21 cellular contexts compared by ENCODE assay signal in genomic region chr15:67386947-67387346, GRCh38.
DNase-seq lines count a peak whose midpoint lies in the region; ATAC-seq, FAIRE-seq and TF ChIP-seq lines count a peak whose summit lies in the region.
"Had no signal": no experiment of that assay in that cellular context is flagged by ENCODE, and none has a peak within 500 bp of the region (broad histone marks: within the 10 kb centered on the region; RNA-seq: fewer than 3 reads in every experiment).

No MANE protein-coding gene starts in this region.

- H3K79me1 ChIP-seq in H1 (ENCODE audit: low read depth, low read length) = no peaks in the 10 kb centered on the region

- H3K4me2 ChIP-seq in A549 (no peak overlapping the region), GM23248 (ENCODE audit: unreplicated experiment) (no peak overlapping the region), H1 (ENCODE audit: insufficient read depth in 1 of 2, low read depth in 2 of 2, low read length in 2 of 2) (no peak overlapping the region)
- H3K4me2 ChIP-seq: BLaER1, GM23338 had no signal

- no peaks in the 10 kb centered on the region for H3K9me2 ChIP-seq in GM23248 (ENCODE audit: insufficient read depth)

- H3K23me2 ChIP-seq in H1 (ENCODE audit: low read depth, low read length) = no peaks in the 10 kb centered on the region

- no peak overlapping the region for H3K27ac ChIP-seq in A549
- no peak overlapping the region for H3K27ac ChIP-seq in GM23248
- H3K27ac ChIP-seq in H1 (ENCODE audit: low read depth, low read length) = no peak overlapping the region
- H3K27ac ChIP-seq in Peyer's patch = no peak overlapping the region
- H3K27ac ChIP-seq: BLaER1, C4-2B had no signal

- TF ChIP-seq POLR2A in A549 (IDR thresholded peaks at IDR 0.05; ENCODE audit: low read length) = no peak
- TF ChIP-seq POLR2A in H1 (IDR thresholded peaks at IDR 0.05; ENCODE audit: control extremely low read depth in 1 of 2, low read depth in 2 of 2, low read length in 2 of 2) = no peak
- TF ChIP-seq POLR2A in Peyer's patch (IDR thresholded peaks at IDR 0.05) = no peak

- no peaks in the 10 kb centered on the region for H3K36me3 ChIP-seq in GM23248 (ENCODE audit: low read depth)
- H3K36me3 ChIP-seq in H1 (ENCODE audit: control insufficient read depth in 2 of 4, insufficient read depth in 4 of 4, low read length in 3 of 4) = no peaks in the 10 kb centered on the region
- H3K36me3 ChIP-seq in Peyer's patch = no peaks in the 10 kb centered on the region
- H3K36me3 ChIP-seq: BLaER1, HAP-1 had no signal

- WGBS in A549 (ENCODE audit: missing lambda C conversion rate) = 93% methylated on average over 2 of the region's 2 CpGs
- 96 to 98% methylated on average over 2 of the region's 2 CpGs for WGBS in GM23248 (ENCODE audit: low coverage in 1 of 2, low lambda C conversion rate in 2 of 2, missing lambda C conversion rate in 2 of 2), 2 experiments
- WGBS in H1 (ENCODE audit: extremely low coverage in 1 of 2, insufficient coverage in 1 of 2, insufficient read length in 1 of 2, insufficient replicate concordance in 2 of 2, low coverage in 1 of 2, low lambda C conversion rate in 2 of 2, missing lambda C conversion rate in 1 of 2), 2 experiments = 85% methylated on average over 2 of the region's 2 CpGs; no CpG with 5 or more reads in 1 of the 2 experiments

- no peak overlapping the region for H2BK20ac ChIP-seq in H1 (ENCODE audit: low read length)

- H3K4ac ChIP-seq in H1 (replicated peaks; ENCODE audit: insufficient read length, low read depth, low read length) = no peak overlapping the region

- no peak overlapping the region for H3K9ac ChIP-seq in GM23248
- H3K9ac ChIP-seq in H1 (replicated peaks in 1 of 4; ENCODE audit: extremely low read depth in 1 of 4, low read depth in 3 of 4, low read length in 3 of 4) = no peak overlapping the region
- H3K9ac ChIP-seq: BLaER1 had no signal

- H3K18ac ChIP-seq in H1 (ENCODE audit: extremely low read depth, low read length) = no peak overlapping the region

- POLR2A ChIA-PET in A549 (lab: Yijun Ruan, JAX) = no interaction called here
- POLR2A ChIA-PET in H1 (lab: Charles Lee; ENCODE audit: partially characterized antibody) = no interaction called here

- H2BK120ac ChIP-seq in H1 (replicated peaks; ENCODE audit: low read depth, low read length) = no peak overlapping the region

- TF ChIP-seq RAD21 in A549 (conservative IDR thresholded peaks at IDR 0.05 in 1 of 2, IDR thresholded peaks at IDR 0.05 in 1 of 2) = no peak
- no peak for TF ChIP-seq RAD21 in H1 (IDR thresholded peaks at IDR 0.05 in 1 of 2, conservative IDR thresholded peaks at IDR 0.05 in 1 of 2; ENCODE audit: low read depth in 2 of 2, low read length in 2 of 2)

- TF ChIP-seq CTCF in A549 (IDR thresholded peaks at IDR 0.05) (no peak), H1 (IDR thresholded peaks at IDR 0.05; ENCODE audit: control extremely low read depth in 1 of 3, insufficient read depth in 1 of 3, low read depth in 1 of 3, low read length in 3 of 3) (no peak), Peyer's patch (IDR thresholded peaks at IDR 0.05) (no peak)

- H3K23ac ChIP-seq in H1 (ENCODE audit: insufficient read length) = no peak overlapping the region

- CTCF ChIA-PET in A549 (lab: Yijun Ruan, JAX) (interaction anchor here (1.5 to 1.9 kb wide), 3 partner anchors 10 to 47 kb away, joined by 3 to 4 read pairs (median 4); no protein-coding TSS in a partner anchor), H1 (lab: Charles Lee; ENCODE audit: partially characterized antibody) (interaction anchor here (0.9 to 2.0 kb wide), 2 partner anchors 47 to 127 kb away, joined by 3 to 6 read pairs; no protein-coding TSS in a partner anchor)

- H4K91ac ChIP-seq in H1 (replicated peaks; ENCODE audit: insufficient read length, low read length) = no peak overlapping the region

- H2AK5ac ChIP-seq in H1 (ENCODE audit: low read depth, low read length) = no peak overlapping the region

- DNase-seq in A549 (ENCODE audit: low read depth in 1 of 2, low spot score in 1 of 2) (no peak), GM23248 (peak; percentile 12), RKO (ENCODE audit: low spot score) (peak; percentile 23), H1 (ENCODE audit: low read depth in 1 of 2, low spot score in 2 of 2) (no peak), Peyer's patch (no peak), kidney tubule cell (ENCODE audit: low spot score) (no peak)
- DNase-seq: 8988T; CD4-positive, alpha-beta T cell; CD8-positive, alpha-beta memory T cell; DMS 273 treated with DMSO at 0.1 percent for 48 hours; DMS79 treated with DMSO at 0.1 percent for 48 hours; HFFc6 had no signal

- no peak overlapping the region for H4K5ac ChIP-seq in H1 (ENCODE audit: insufficient read length, low read depth, low read length)

- H3K4me1 ChIP-seq in A549 (no peaks in the 10 kb centered on the region), GM23248 (ENCODE audit: insufficient read depth) (no peaks in the 10 kb centered on the region), H1 (replicated peaks in 1 of 4; ENCODE audit: control insufficient read depth in 3 of 4, insufficient read depth in 4 of 4, low read length in 3 of 4) (no peaks in the 10 kb centered on the region), Peyer's patch (no peaks in the 10 kb centered on the region)
- H3K4me1 ChIP-seq: BLaER1, HAP-1 had no signal

- H3K9me3 ChIP-seq in A549 (no peaks in the 10 kb centered on the region), GM23248 (ENCODE audit: low read depth) (no peaks in the 10 kb centered on the region), H1 (ENCODE audit: insufficient read depth in 2 of 2, low read depth in 1 of 2, low read length in 1 of 2) (no peaks in the 10 kb centered on the region), Peyer's patch (no peaks in the 10 kb centered on the region)
- H3K9me3 ChIP-seq: BLaER1, HAP-1 had no signal

- H4K8ac ChIP-seq in H1 (ENCODE audit: extremely low read depth, insufficient read depth, low read length) = no peak overlapping the region

- H2AFZ ChIP-seq in GM23248 (no peak overlapping the region), H1 (ENCODE audit: low read length) (no peak overlapping the region)
- H2AFZ ChIP-seq: GM23338 had no signal

- H4K20me1 ChIP-seq in GM23248 (ENCODE audit: insufficient read depth) (no peaks in the 10 kb centered on the region), H1 (replicated peaks in 1 of 2; ENCODE audit: control insufficient read depth in 1 of 2, insufficient read depth in 2 of 2, low read length in 2 of 2) (no peaks in the 10 kb centered on the region)
- H4K20me1 ChIP-seq: BLaER1 had no signal

- no peak overlapping the region for H3K56ac ChIP-seq in H1 (replicated peaks; ENCODE audit: insufficient read length, low read depth, low read length)

- no peaks in the 10 kb centered on the region for H3F3A ChIP-seq in GM23248 (ENCODE audit: insufficient read depth)

- H2BK12ac ChIP-seq in H1 (ENCODE audit: low read depth, low read length) = no peak overlapping the region

- H3K4me3 ChIP-seq in A549 (no peak overlapping the region), GM23248 (no peak overlapping the region), H1 (ENCODE audit: extremely low read depth in 1 of 4, insufficient read depth in 2 of 4, low read depth in 3 of 4, low read length in 4 of 4) (no peak overlapping the region), Peyer's patch (no peak overlapping the region)
- H3K4me3 ChIP-seq: BLaER1, GM23338, HAP-1 had no signal

- ATAC-seq in A549 (no peak), GM18873 (IDR thresholded peaks at IDR 0.05; ENCODE audit: low FRiP score, unreplicated experiment) (no peak)
- ATAC-seq: GM23338 had no signal

- no peak for TF ChIP-seq EP300 in A549 (IDR thresholded peaks at IDR 0.05)
- TF ChIP-seq EP300 in H1 (IDR thresholded peaks at IDR 0.05; ENCODE audit: borderline replicate concordance in 1 of 2, low read depth in 2 of 2, low read length in 2 of 2) = no peak

- no peaks in the 10 kb centered on the region for H3K79me2 ChIP-seq in GM23248 (ENCODE audit: insufficient read depth)
- no peaks in the 10 kb centered on the region for H3K79me2 ChIP-seq in H1 (ENCODE audit: control insufficient read depth in 1 of 2, insufficient read depth in 2 of 2, low read length in 2 of 2)

- H3K14ac ChIP-seq in H1 (ENCODE audit: insufficient read length) = no peak overlapping the region

- FAIRE-seq in A549 (lab: Jason Lieb, UNC) (peak; percentile 83), H1 (lab: Jason Lieb, UNC) (no peak)
- FAIRE-seq: D721Med, GM12892, GM19239, H54 had no signal

- H2BK5ac ChIP-seq in H1 (ENCODE audit: low read depth, low read length) = no peak overlapping the region

- H3K27me3 ChIP-seq in GM23248 (replicated peaks; ENCODE audit: insufficient read depth) (no peaks in the 10 kb centered on the region), H1 (replicated peaks in 1 of 4; ENCODE audit: control insufficient read depth in 3 of 4, extremely low read depth in 1 of 4, insufficient read depth in 3 of 4, low read length in 3 of 4) (no peaks in the 10 kb centered on the region), Peyer's patch (no peaks in the 10 kb centered on the region)
- H3K27me3 ChIP-seq: BLaER1 had no signal

- in situ Hi-C loops in GM23248 (cut with MboI) = no loop called here

- no peak overlapping the region for H2BK15ac ChIP-seq in H1 (ENCODE audit: low read length)

TF ChIP-seq in A549, 52 proteins besides CTCF, POLR2A, EP300 and RAD21:
- TF ChIP-seq MAFK (IDR thresholded peaks at IDR 0.05; ENCODE audit: partially characterized antibody) = peak; percentile 96
- no peak for TF ChIP-seq RARB (CRISPR knock-in tag; IDR thresholded peaks at IDR 0.05)

TF ChIP-seq in H1, 55 proteins besides CTCF, POLR2A, EP300 and RAD21:
- TF ChIP-seq HDAC2 (IDR thresholded peaks at IDR 0.05; ENCODE audit: borderline replicate concordance in 1 of 2, low read depth in 2 of 2, low read length in 2 of 2) (no peak), MAFK (IDR thresholded peaks at IDR 0.05; ENCODE audit: low read depth, low read length) (peak; percentile 56; the same call in 1 of the 2 replicates), TCF12 (IDR thresholded peaks at IDR 0.05; ENCODE audit: low read depth, low read length) (no peak), CEBPB (IDR thresholded peaks at IDR 0.05; ENCODE audit: low read depth, low read length) (no peak), TBP (IDR thresholded peaks at IDR 0.05; ENCODE audit: low read depth, low read length) (no peak)
TF ChIP-seq in H1: peak in this region for 1.

Comparison
In these comparisons a context has a peak if more than half of its experiments do, and no peak if none do; other contexts are left out.
1. DNase-seq: peak in GM23248 (single experiment) and RKO (single experiment); none in A549 (0 of 2), H1 (0 of 2), Peyer's patch (0 of 3) and kidney tubule cell (single experiment).
2. Of the 18 proteins assayed by ChIP-seq in both H1 and A549: peak only in H1: none; only in A549: none; in both: MAFK; in neither: 17.